32 cellular contexts compared by ENCODE assay signal in the genomic region with DNA sequence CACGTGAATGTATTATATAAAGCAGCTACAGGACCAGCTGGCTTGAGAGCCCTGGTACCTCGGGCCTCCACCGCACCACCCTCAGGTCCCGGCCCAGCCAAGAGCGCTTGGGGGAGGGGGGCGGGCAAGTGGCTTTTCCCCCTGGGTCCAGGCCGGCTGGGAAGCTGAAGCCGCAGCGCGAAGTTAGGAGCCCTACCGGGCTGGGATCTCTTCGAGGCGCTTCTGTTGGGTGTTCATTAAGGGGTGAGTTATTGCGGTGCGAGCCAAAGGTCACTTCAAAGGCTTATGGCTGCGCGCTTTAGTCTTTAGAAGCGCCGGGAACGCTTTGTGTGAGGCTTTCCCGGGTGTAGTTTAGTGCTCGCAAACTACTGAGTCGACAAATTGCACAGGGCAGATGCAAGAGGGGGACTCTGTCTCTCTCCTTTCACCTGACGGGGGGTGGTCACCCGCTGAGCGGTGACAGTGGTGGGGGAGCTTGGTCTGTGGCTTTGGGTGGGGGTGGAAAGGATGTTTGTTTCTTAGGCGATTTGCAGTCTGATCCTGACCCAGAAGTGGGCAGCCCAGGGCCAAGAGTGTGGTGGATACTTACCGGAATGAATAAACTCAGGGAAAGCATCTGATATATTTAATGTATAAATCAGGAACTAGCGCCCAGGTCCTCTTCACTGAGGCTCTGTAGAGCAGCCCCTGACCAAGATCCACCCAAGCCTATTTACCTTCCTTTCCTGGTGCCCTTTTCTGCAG. TPM values are rescaled to one million over a fixed set of nuclear protein-coding genes. Genes with fewer than 3 reads are reported as not detected.
A peak's percentile ranks its signal among the peaks of the same experiment; 100 is the strongest.
DNase-seq lines count a peak whose midpoint lies in the region; TF ChIP-seq lines count a peak whose summit lies in the region.
"Had no signal": no experiment of that assay in that cellular context is flagged by ENCODE, and none has a peak within 500 bp of the region (broad histone marks: within the 10 kb centered on the region; RNA-seq: fewer than 3 reads in every experiment).

No MANE protein-coding gene starts in this region.

- no peaks in the 10 kb centered on the region for H3F3A ChIP-seq in neural progenitor cell (ENCODE audit: low read depth)

- no peak overlapping the region for H3K4me2 ChIP-seq in neural progenitor cell

- no peaks in the 10 kb centered on the region for H3K36me3 Mint-ChIP-seq in activated T-helper 2 cell treated with anti-CD3 and anti-CD28 coated beads, Interferon-gamma antibody, Interleukin-2, Interleukin-4, amounts not matched to agents 10 μg/mL and 5 μg/mL and 100 μg/mL, durations not matched to agents 14 hours and 24 hours and 36 hours (ENCODE audit: low read depth)
- H3K36me3 Mint-ChIP-seq in neural progenitor cell = no peaks in the 10 kb centered on the region
- H3K36me3 Mint-ChIP-seq: memory B cell had no signal

- no peak overlapping the region for H3K4me3 Mint-ChIP-seq in activated T-helper 2 cell treated with anti-CD3 and anti-CD28 coated beads, Interferon-gamma antibody, Interleukin-2, Interleukin-4, amounts not matched to agents 10 μg/mL and 5 μg/mL and 100 μg/mL, durations not matched to agents 14 hours and 24 hours and 36 hours (ENCODE audit: low read depth)
- H3K4me3 Mint-ChIP-seq in neural progenitor cell = no peak overlapping the region
- H3K4me3 Mint-ChIP-seq: memory B cell had no signal

- H3K27me3 ChIP-seq in neural progenitor cell = peaks cover 100% of the 10 kb centered on the region

- no peak overlapping the region for H3K9ac ChIP-seq in neural progenitor cell

- DNase-seq in DMS53 (lab: John Stamatoyannopoulos, UW) (peak; percentile 44), DMS53 treated with DMSO at 0.1 percent for 48 hours (lab: John Stamatoyannopoulos, UW; ENCODE audit: unreplicated experiment) (no peak), islet precursor cell (peak; percentile 47), neural progenitor cell (ENCODE audit: low spot score) (peak; percentile 43), SKM-1 treated with dmso at 0.1 percent for 144 hours (lab: John Stamatoyannopoulos, UW; ENCODE audit: unreplicated experiment) (no peak), NCI-H146 treated with DMSO at 0.1 percent for 48 hours (lab: John Stamatoyannopoulos, UW; ENCODE audit: unreplicated experiment) (no peak), AG08396 (ENCODE audit: low spot score) (no peak)
- no peak for DNase-seq in activated T-helper 2 cell treated with anti-CD3 and anti-CD28 coated beads, Interferon-gamma antibody, Interleukin-2, Interleukin-4, amounts not matched to agents 10 μg/mL and 5 μg/mL and 100 μg/mL, durations not matched to agents 14 hours and 24 hours and 36 hours (ENCODE audit: low spot score)
- DNase-seq: activated naive CD4-positive, alpha-beta T cell; activated T-cell treated with anti-CD3 and anti-CD28 coated beads, Interleukin-2, amount 50 U/mL, for 48 hours; amygdala; Caco-2; DMS79 treated with DMSO at 0.1 percent for 48 hours; dorsolateral prefrontal cortex; gastrocnemius medialis; GDM1; GM23248; left lung; NCI-H1092; NCI-H1694 treated with DMSO at 0.1 percent for 48 hours; NCI-H82; stimulated activated CD4-positive, alpha-beta T cell treated with anti-CD3 and anti-CD28 coated beads, Interleukin-4, amount 100 ng/mL, for 4 hours; SW 1271; T1000; WERI-Rb-1 had no signal

- no peaks in the 10 kb centered on the region for H3K36me3 ChIP-seq in neural progenitor cell
- H3K36me3 ChIP-seq: breast epithelium, gastrocnemius medialis, left lung, prostate gland, tibial nerve, WERI-Rb-1 had no signal

- H4K20me1 ChIP-seq in neural progenitor cell (ENCODE audit: low read depth) = peaks cover 99% of the 10 kb centered on the region

- no peak for TF ChIP-seq CTCF in neural progenitor cell (IDR thresholded peaks at IDR 0.05)

- H3K27ac Mint-ChIP-seq in activated T-helper 2 cell treated with anti-CD3 and anti-CD28 coated beads, Interferon-gamma antibody, Interleukin-2, Interleukin-4, amounts not matched to agents 10 μg/mL and 5 μg/mL and 100 μg/mL, durations not matched to agents 14 hours and 24 hours and 36 hours = peak overlapping the region; percentile 4
- H3K27ac Mint-ChIP-seq in neural progenitor cell = no peak overlapping the region
- H3K27ac Mint-ChIP-seq: memory B cell had no signal

- H3K4me1 ChIP-seq in neural progenitor cell = no peaks in the 10 kb centered on the region
- H3K4me1 ChIP-seq: breast epithelium, Caco-2, prostate gland had no signal

- H3K9me3 ChIP-seq in neural progenitor cell (ENCODE audit: low read depth) = no peaks in the 10 kb centered on the region
- H3K9me3 ChIP-seq: breast epithelium, Caco-2, gastrocnemius medialis, left lung, prostate gland had no signal

- H3K9me3 Mint-ChIP-seq in activated T-helper 2 cell treated with anti-CD3 and anti-CD28 coated beads, Interferon-gamma antibody, Interleukin-2, Interleukin-4, amounts not matched to agents 10 μg/mL and 5 μg/mL and 100 μg/mL, durations not matched to agents 14 hours and 24 hours and 36 hours = peaks cover 3% of the 10 kb centered on the region
- peaks cover 14% of the 10 kb centered on the region for H3K9me3 Mint-ChIP-seq in neural progenitor cell

- intact Hi-C loops in activated T-helper 2 cell treated with anti-CD3 and anti-CD28 coated beads, Interferon-gamma antibody, Interleukin-2, Interleukin-4, amounts not matched to agents 10 μg/mL and 5 μg/mL and 100 μg/mL, durations not matched to agents 14 hours and 24 hours and 36 hours (cut with micrococcal nuclease) = loop anchor here (2.0 to 5.0 kb wide), 3 partner anchors 41 to 1826 kb away; partner anchors contain the start of gene HOXD9

- no peak overlapping the region for H3K27ac ChIP-seq in neural progenitor cell
- H3K27ac ChIP-seq: 22Rv1, dorsolateral prefrontal cortex, gastrocnemius medialis, left lung, prostate gland, tibial nerve, WERI-Rb-1 had no signal

- no peak overlapping the region for H3K4me3 ChIP-seq in neural progenitor cell
- H3K4me3 ChIP-seq: dorsolateral prefrontal cortex, left lung, prostate gland had no signal

- H2AFZ ChIP-seq in neural progenitor cell (replicated peaks) = no peak overlapping the region

- no peaks in the 10 kb centered on the region for H3K79me2 ChIP-seq in neural progenitor cell (ENCODE audit: low read depth)

- H3K4me1 Mint-ChIP-seq in activated T-helper 2 cell treated with anti-CD3 and anti-CD28 coated beads, Interferon-gamma antibody, Interleukin-2, Interleukin-4, amounts not matched to agents 10 μg/mL and 5 μg/mL and 100 μg/mL, durations not matched to agents 14 hours and 24 hours and 36 hours (ENCODE audit: low read depth) = no peaks in the 10 kb centered on the region
- H3K4me1 Mint-ChIP-seq in neural progenitor cell = peaks cover 2% of the 10 kb centered on the region

- H3K27me3 Mint-ChIP-seq in activated T-helper 2 cell treated with anti-CD3 and anti-CD28 coated beads, Interferon-gamma antibody, Interleukin-2, Interleukin-4, amounts not matched to agents 10 μg/mL and 5 μg/mL and 100 μg/mL, durations not matched to agents 14 hours and 24 hours and 36 hours (ENCODE audit: low read depth) = peaks cover 90% of the 10 kb centered on the region
- H3K27me3 Mint-ChIP-seq in neural progenitor cell (ENCODE audit: insufficient read depth, low read depth) = peaks cover 94% of the 10 kb centered on the region

RNA-seq across cellular contexts. Expression of gene HOXD3, which starts 6.0 kb away (rescaled TPM):
- total RNA-seq in activated T-helper 2 cell treated with anti-CD3 and anti-CD28 coated beads, Interferon-gamma antibody, Interleukin-2, Interleukin-4, amounts not matched to agents 10 μg/mL and 5 μg/mL and 100 μg/mL, durations not matched to agents 14 hours and 24 hours and 36 hours = not detected in 2 replicates
- not detected in 2 replicates for total RNA-seq in neural progenitor cell (ENCODE audit: low replicate concordance)
- total RNA-seq: chondrocyte, NCI-H460 had no signal

RNA-seq across cellular contexts. Expression of gene HOXD4, which starts 11.7 kb away (rescaled TPM):
- total RNA-seq in activated T-helper 2 cell treated with anti-CD3 and anti-CD28 coated beads, Interferon-gamma antibody, Interleukin-2, Interleukin-4, amounts not matched to agents 10 μg/mL and 5 μg/mL and 100 μg/mL, durations not matched to agents 14 hours and 24 hours and 36 hours = not detected in 2 replicates
- not detected in 2 replicates for total RNA-seq in neural progenitor cell (ENCODE audit: low replicate concordance)
- total RNA-seq: chondrocyte, dorsolateral prefrontal cortex, NCI-H460 had no signal

RNA-seq across cellular contexts. Expression of gene HOXD1, which starts 25.4 kb away (rescaled TPM):
- not detected in 2 replicates for total RNA-seq in activated T-helper 2 cell treated with anti-CD3 and anti-CD28 coated beads, Interferon-gamma antibody, Interleukin-2, Interleukin-4, amounts not matched to agents 10 μg/mL and 5 μg/mL and 100 μg/mL, durations not matched to agents 14 hours and 24 hours and 36 hours
- not detected in 2 replicates for total RNA-seq in neural progenitor cell (ENCODE audit: low replicate concordance)
- total RNA-seq: Caco-2, chondrocyte, NCI-H460 had no signal

RNA-seq across cellular contexts. Expression of gene HOXD8, which starts 33.6 kb away (rescaled TPM):
- not detected in 2 replicates for total RNA-seq in activated T-helper 2 cell treated with anti-CD3 and anti-CD28 coated beads, Interferon-gamma antibody, Interleukin-2, Interleukin-4, amounts not matched to agents 10 μg/mL and 5 μg/mL and 100 μg/mL, durations not matched to agents 14 hours and 24 hours and 36 hours
- total RNA-seq in neural progenitor cell (ENCODE audit: low replicate concordance) = not detected in 2 replicates
- total RNA-seq: Caco-2, chondrocyte, dorsolateral prefrontal cortex had no signal

RNA-seq across cellular contexts. Expression of gene HOXD9, which starts 40.6 kb away (rescaled TPM):
- total RNA-seq in activated T-helper 2 cell treated with anti-CD3 and anti-CD28 coated beads, Interferon-gamma antibody, Interleukin-2, Interleukin-4, amounts not matched to agents 10 μg/mL and 5 μg/mL and 100 μg/mL, durations not matched to agents 14 hours and 24 hours and 36 hours = not detected in 2 replicates
- not detected in 2 replicates for total RNA-seq in neural progenitor cell (ENCODE audit: low replicate concordance)
- total RNA-seq: Caco-2, chondrocyte, NCI-H460 had no signal

Comparison
In these comparisons a context has a peak if more than half of its experiments do, and no peak if none do; other contexts are left out.
1. DNase-seq: peak in DMS53 (single experiment), islet precursor cell (single experiment) and neural progenitor cell (single experiment); none in DMS53 treated with DMSO at 0.1 percent for 48 hours (single experiment), activated T-helper 2 cell treated with anti-CD3 and anti-CD28 coated beads, Interferon-gamma antibody, Interleukin-2, Interleukin-4, amounts not matched to agents 10 μg/mL and 5 μg/mL and 100 μg/mL, durations not matched to agents 14 hours and 24 hours and 36 hours (single experiment), SKM-1 treated with dmso at 0.1 percent for 144 hours (single experiment), NCI-H146 treated with DMSO at 0.1 percent for 48 hours (single experiment) and AG08396 (single experiment).